In genomic region chr14:71472281-71472960, GRCh38 we compare ENCODE assay signal across 1 cellular context.
TF ChIP-seq lines count a peak whose summit lies in the region.

No MANE protein-coding gene starts in this region.

TF ChIP-seq in GM23338, 12 proteins besides CTCF, POLR2A, EP300 and RAD21 (continued from another document):
- TF ChIP-seq ZNF462 (CRISPR knock-in tag; IDR thresholded peaks at IDR 0.05), result no peak
- TF ChIP-seq ZNF114 (CRISPR knock-in tag; IDR thresholded peaks at IDR 0.05), result no peak
- TF ChIP-seq STAT1 (IDR thresholded peaks at IDR 0.05; ENCODE audit: unreplicated experiment), result no peak
- no peak for TF ChIP-seq CREB1 (CRISPR knock-in tag; IDR thresholded peaks at IDR 0.05; ENCODE audit: low read depth)
- TF ChIP-seq JUNB (IDR thresholded peaks at IDR 0.05; ENCODE audit: unreplicated experiment), result no peak
- TF ChIP-seq EZH2phosphoT487 (IDR thresholded peaks at IDR 0.05; ENCODE audit: unreplicated experiment), result no peak
- no peak for TF ChIP-seq REST (IDR thresholded peaks at IDR 0.05; ENCODE audit: unreplicated experiment)
